ENCODE assay signal across 8 cellular contexts in genomic region chr14:67599698-67600561, GRCh38. TPM values are rescaled to one million over a fixed set of nuclear protein-coding genes. Genes with fewer than 3 reads are reported as not detected.
DNase-seq lines count a peak whose midpoint lies in the region; ATAC-seq lines count a peak whose summit lies in the region.

PIGH (minus strand) TSS chr14:67600268; CDS start chr14:67600203, 65 bp downstream.

- no peaks in the 10 kb centered on the region for H3K36me3 ChIP-seq in mesenchymal stem cell (ENCODE audit: control insufficient read depth in 1 of 2, insufficient read depth in 2 of 2, low read depth in 1 of 2, low read length in 2 of 2)

- peak within 1 kb of the TSS in 1 of 2 experiments; percentile 81 for H3K14ac ChIP-seq in mesenchymal stem cell (ENCODE audit: low read length in 2 of 2)

- no peak within 1 kb of the TSS for H2BK5ac ChIP-seq in mesenchymal stem cell (ENCODE audit: low read depth, low read length, poor library complexity, severe bottlenecking)

- no peaks in the 10 kb centered on the region for H3K27me3 ChIP-seq in mesenchymal stem cell (ENCODE audit: control insufficient read depth in 1 of 2, insufficient read depth in 1 of 2, low read length in 2 of 2)

- H4K91ac ChIP-seq in mesenchymal stem cell (ENCODE audit: low read length), result peak within 1 kb of the TSS; percentile 14

- H3K27me3 Mint-ChIP-seq in effector memory CD8-positive, alpha-beta T cell, result no peaks in the 10 kb centered on the region

- H2AK5ac ChIP-seq in mesenchymal stem cell (ENCODE audit: low read length, severe bottlenecking), result no peak within 1 kb of the TSS

- peak within 1 kb of the TSS; percentile 94 to 97 for H3K27ac Mint-ChIP-seq in effector memory CD8-positive, alpha-beta T cell

- WGBS in mesenchymal stem cell, result 8% methylated on average over 76 of the region's 77 CpGs

- no peaks in the 10 kb centered on the region for H3K9me3 ChIP-seq in mesenchymal stem cell (ENCODE audit: control insufficient read depth, low read length)

- peak within 1 kb of the TSS; percentile 6 for H2BK15ac ChIP-seq in mesenchymal stem cell (ENCODE audit: low read depth, poor library complexity, severe bottlenecking)

- peak within 1 kb of the TSS; percentile 89 for H3K9ac ChIP-seq in mesenchymal stem cell (ENCODE audit: low read length)

- H3K27ac ChIP-seq in mesenchymal stem cell (ENCODE audit: low read length, poor library complexity, severe bottlenecking), result peak within 1 kb of the TSS; percentile 59

- H3K4me2 ChIP-seq in mesenchymal stem cell (ENCODE audit: low read length, poor library complexity, severe bottlenecking), result peak within 1 kb of the TSS; percentile 90

- H3K79me1 ChIP-seq in mesenchymal stem cell (replicated peaks; ENCODE audit: low read length, poor library complexity, severe bottlenecking), result peaks cover 12% of the 10 kb centered on the region

- H3K18ac ChIP-seq in mesenchymal stem cell (ENCODE audit: low read depth in 1 of 2, low read length in 2 of 2), result peak within 1 kb of the TSS; percentile 74 to 82

- peaks cover 13% of the 10 kb centered on the region for H3K36me3 Mint-ChIP-seq in effector memory CD8-positive, alpha-beta T cell (ENCODE audit: insufficient read depth)

- peak within 1 kb of the TSS; percentile 99 for H2AFZ ChIP-seq in mesenchymal stem cell (ENCODE audit: low read depth, low read length)

- DNase-seq in CMK (ENCODE audit: low read depth) (peak; percentile 63), NOMO-1 (lab: John Stamatoyannopoulos, UW; ENCODE audit: unreplicated experiment in 2 of 2) (peak; percentile 73 to 91), mesenchymal stem cell (peak; percentile 86)
- peak; percentile 82 to 87 (median 83) for DNase-seq in activated CD8-positive, alpha-beta memory T cell treated with anti-CD3 and anti-CD28 coated beads for 48 hours (ENCODE audit: low read depth in 2 of 3, low spot score in 2 of 3)
- peak; percentile 95 to 97 (median 96) for DNase-seq in effector memory CD8-positive, alpha-beta T cell
- DNase-seq in stimulated activated CD8-positive, alpha-beta memory T cell treated with anti-CD3 and anti-CD28 coated beads, Interleukin-15, amount 100 ng/mL, for 1 hour (ENCODE audit: low read depth), result peak; percentile 90

- ATAC-seq in GM19452 (IDR thresholded peaks at IDR 0.05; ENCODE audit: unreplicated experiment) (peak; percentile 87), HG03575 (IDR thresholded peaks at IDR 0.05; ENCODE audit: extremely low read depth, insufficient number of reproducible peaks, low FRiP score, unreplicated experiment) (peak; percentile 38)
- peak; percentile 95 for ATAC-seq in effector memory CD8-positive, alpha-beta T cell (replicated peaks)

- H3K23ac ChIP-seq in mesenchymal stem cell (ENCODE audit: low read length in 2 of 2), result no peak within 1 kb of the TSS

- H4K8ac ChIP-seq in mesenchymal stem cell (ENCODE audit: low read length), result peak within 1 kb of the TSS; percentile 82

- peak within 1 kb of the TSS in 1 of 2 experiments; percentile 76 for H2BK12ac ChIP-seq in mesenchymal stem cell (ENCODE audit: low read length in 2 of 2)

- peaks cover 19 to 33% of the 10 kb centered on the region in 2 donors for H3K4me1 Mint-ChIP-seq in effector memory CD8-positive, alpha-beta T cell (ENCODE audit: low read depth in 2 of 2)

- peaks cover 8% of the 10 kb centered on the region for H3K4me1 ChIP-seq in mesenchymal stem cell (ENCODE audit: control insufficient read depth, insufficient read depth, low read depth, low read length)

- peak within 1 kb of the TSS; percentile 71 to 93 for H3K4ac ChIP-seq in mesenchymal stem cell (ENCODE audit: low read depth in 1 of 2, low read length in 2 of 2)

- H3K9me3 Mint-ChIP-seq in effector memory CD8-positive, alpha-beta T cell, result no peaks in the 10 kb centered on the region

- peak within 1 kb of the TSS; percentile 94 to 97 for H3K4me3 Mint-ChIP-seq in effector memory CD8-positive, alpha-beta T cell

- no peak within 1 kb of the TSS for H2BK120ac ChIP-seq in mesenchymal stem cell (ENCODE audit: low read depth, low read length)

- H3K4me3 ChIP-seq in mesenchymal stem cell (ENCODE audit: insufficient read depth in 1 of 2, low read depth in 1 of 2, low read length in 2 of 2), result peak within 1 kb of the TSS; percentile 94

RNA-seq across cellular contexts. Expression of gene PIGH, which starts in this region (rescaled TPM):
- 11.4 TPM for polyA plus RNA-seq in mesenchymal stem cell (2013, experiment 1 of 2)
- 11.8 TPM for polyA plus RNA-seq in mesenchymal stem cell (2013, experiment 2 of 2)

Comparison
In these comparisons a context has a peak if more than half of its experiments do, and no peak if none do; other contexts are left out.
1. Peak in every context shown above with its lines: DNase-seq, ATAC-seq, H3K4me3 ChIP-seq and H3K27ac ChIP-seq.
2. ATAC-seq: peak in every context shown above with its lines; median percentile 95 in effector memory CD8-positive, alpha-beta T cell; 87 in GM19452; 38 in HG03575.